In genomic region chrX:2391869-2392606, GRCh38 we compare ENCODE assay signal across 10 cellular contexts.
DNase-seq lines count a peak whose midpoint lies in the region; ATAC-seq, FAIRE-seq and TF ChIP-seq lines count a peak whose summit lies in the region.
"Had no signal": no experiment of that assay in that cellular context is flagged by ENCODE, and none has a peak within 500 bp of the region (broad histone marks: within the 10 kb centered on the region; RNA-seq: fewer than 3 reads in every experiment).

No MANE protein-coding gene starts in this region.

- H3K36me3 ChIP-seq in body of pancreas (replicated peaks in 1 of 2; ENCODE audit: insufficient read depth in 1 of 2, low read depth in 2 of 2) = no peaks in the 10 kb centered on the region

- intact Hi-C loops in body of pancreas (cut with DNase I) = no loop called here

- ATAC-seq in A549 (peak; percentile 96 to 99), body of pancreas (peak; percentile 34), GM18519 (IDR thresholded peaks at IDR 0.05; ENCODE audit: low FRiP score, unreplicated experiment) (no peak), GM19023 (IDR thresholded peaks at IDR 0.05; ENCODE audit: unreplicated experiment) (no peak)

- TF ChIP-seq CTCF in A549 (IDR thresholded peaks at IDR 0.05) = peak; percentile 33; the same call in 1 of the 3 replicates
- no peak for TF ChIP-seq CTCF in body of pancreas (IDR thresholded peaks at IDR 0.05)

- peak; percentile 95 to 98 for DNase-seq in A549 (ENCODE audit: low read depth in 1 of 2, low spot score in 1 of 2)
- peak; percentile 65 for DNase-seq in HT-29 (ENCODE audit: low spot score)
- DNase-seq in body of pancreas = peak in 1 of 4 donors; percentile 10
- peak; percentile 66 for DNase-seq in iPS-NIHi11 (ENCODE audit: low spot score)
- no peak for DNase-seq in activated CD4-positive, alpha-beta T cell treated with anti-CD3 and anti-CD28 coated beads for 4 hours
- DNase-seq in activated CD4-positive, CD25-positive, alpha-beta regulatory T cell treated with anti-CD3 and anti-CD28 coated beads, Interleukin-2, amount 50 U/mL, for 72 hours = no peak
- DNase-seq: activated effector memory CD4-positive, alpha-beta T cell treated with Interleukin-2 at 50 U/mL for 16 hours; MV-4-11 had no signal

- TF ChIP-seq POLR2A in A549 (IDR thresholded peaks at IDR 0.05; ENCODE audit: low read length) (no peak), body of pancreas (IDR thresholded peaks at IDR 0.05) (no peak)

- H3K4me3 ChIP-seq in A549 (peak overlapping the region; percentile 27; the same call in 2 of the 3 replicates), body of pancreas (no peak overlapping the region)

- H3K4me1 ChIP-seq in A549 (peaks cover 22% of the 10 kb centered on the region; the same call in 2 of the 3 replicates), body of pancreas (peaks cover 17% of the 10 kb centered on the region)

- H3K9me3 ChIP-seq in A549 (peaks cover 7% of the 10 kb centered on the region; the same call in 1 of the 3 replicates), body of pancreas (no peaks in the 10 kb centered on the region)

- 7% methylated on average over 15 of the region's 15 CpGs for WGBS in A549 (ENCODE audit: missing lambda C conversion rate)
- 77 to 85% methylated on average over 15 of the region's 15 CpGs for WGBS in body of pancreas, 2 donors

- peak; percentile 48 to 66 for TF ChIP-seq RAD21 in A549 (conservative IDR thresholded peaks at IDR 0.05 in 1 of 2, IDR thresholded peaks at IDR 0.05 in 1 of 2)

- CTCF ChIA-PET in A549 (lab: Yijun Ruan, JAX) = no interaction called here

- H3K4me2 ChIP-seq in A549 = peak overlapping the region; percentile 82

- TF ChIP-seq EP300 in A549 (IDR thresholded peaks at IDR 0.05) = peak in 1 of 2 experiments; percentile 68; a peak in 3 of 5 replicates

- POLR2A ChIA-PET in A549 (lab: Yijun Ruan, JAX) = no interaction called here

- peak overlapping the region; percentile 77 to 94 for H3K27ac ChIP-seq in A549
- H3K27ac ChIP-seq in body of pancreas = no peak overlapping the region

- no peaks in the 10 kb centered on the region for H3K27me3 ChIP-seq in body of pancreas

- peak; percentile 96 for FAIRE-seq in A549 (lab: Jason Lieb, UNC)

TF ChIP-seq in A549, 52 proteins besides CTCF, POLR2A, EP300 and RAD21 (continues in another document):
- TF ChIP-seq, protein P1, sequence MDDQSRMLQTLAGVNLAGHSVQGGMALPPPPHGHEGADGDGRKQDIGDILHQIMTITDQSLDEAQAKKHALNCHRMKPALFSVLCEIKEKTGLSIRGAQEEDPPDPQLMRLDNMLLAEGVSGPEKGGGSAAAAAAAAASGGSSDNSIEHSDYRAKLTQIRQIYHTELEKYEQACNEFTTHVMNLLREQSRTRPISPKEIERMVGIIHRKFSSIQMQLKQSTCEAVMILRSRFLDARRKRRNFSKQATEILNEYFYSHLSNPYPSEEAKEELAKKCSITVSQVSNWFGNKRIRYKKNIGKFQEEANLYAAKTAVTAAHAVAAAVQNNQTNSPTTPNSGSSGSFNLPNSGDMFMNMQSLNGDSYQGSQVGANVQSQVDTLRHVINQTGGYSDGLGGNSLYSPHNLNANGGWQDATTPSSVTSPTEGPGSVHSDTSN (IDR thresholded peaks at IDR 0.05) = no peak
- TF ChIP-seq CEBPB (IDR thresholded peaks at IDR 0.05) (peak; percentile 91 to 98), TFCP2L1 (CRISPR knock-in tag; IDR thresholded peaks at IDR 0.05) (no peak), HDAC2 (IDR thresholded peaks at IDR 0.05) (no peak), JUN (IDR thresholded peaks at IDR 0.05) (peak; percentile 83 to 87; a peak in 4 of 5 replicates), NPAS2 (CRISPR knock-in tag; IDR thresholded peaks at IDR 0.05; ENCODE audit: borderline replicate concordance) (no peak), RNF2 (IDR thresholded peaks at IDR 0.05; ENCODE audit: borderline replicate concordance, low read depth) (no peak), RCOR1 (IDR thresholded peaks at IDR 0.05; ENCODE audit: low read depth, low read length) (0 out of 2 replicates have a peak, but pooled peaks have one; percentile 48), RARB (CRISPR knock-in tag; IDR thresholded peaks at IDR 0.05) (no peak), GATA3 (IDR thresholded peaks at IDR 0.05; ENCODE audit: borderline replicate concordance) (peak; percentile 66; the same call in 1 of the 2 replicates), HOXA7 (CRISPR knock-in tag; IDR thresholded peaks at IDR 0.05) (no peak), ZFP36 (IDR thresholded peaks at IDR 0.05; ENCODE audit: borderline replicate concordance, partially characterized antibody) (no peak), KDM5A (IDR thresholded peaks at IDR 0.05) (no peak), ZNF302 (CRISPR knock-in tag; IDR thresholded peaks at IDR 0.05) (no peak), MAZ (IDR thresholded peaks at IDR 0.05; ENCODE audit: borderline replicate concordance, low read depth, low read length) (no peak), MAX (IDR thresholded peaks at IDR 0.05) (peak; percentile 94), CHD4 (IDR thresholded peaks at IDR 0.05; ENCODE audit: borderline replicate concordance) (no peak), KDM1A (IDR thresholded peaks at IDR 0.05; ENCODE audit: low read depth) (no peak), ESRRA (IDR thresholded peaks at IDR 0.05; ENCODE audit: borderline replicate concordance, low read length) (no peak), CBX2 (IDR thresholded peaks at IDR 0.05; ENCODE audit: borderline replicate concordance, low read depth) (no peak), HMGXB4 (CRISPR knock-in tag; IDR thresholded peaks at IDR 0.05; ENCODE audit: borderline replicate concordance) (no peak), JUNB (IDR thresholded peaks at IDR 0.05) (peak; percentile 71), FOXS1 (CRISPR knock-in tag; IDR thresholded peaks at IDR 0.05) (no peak), MAFK (IDR thresholded peaks at IDR 0.05; ENCODE audit: partially characterized antibody) (peak; percentile 100), HOXB13 (CRISPR knock-in tag; IDR thresholded peaks at IDR 0.05; ENCODE audit: low read depth) (no peak), FOSB (CRISPR knock-in tag; IDR thresholded peaks at IDR 0.05) (no peak), NFE2L2 (conservative IDR thresholded peaks at IDR 0.05; ENCODE audit: low read length) (peak; percentile 99)
- TF ChIP-seq, protein P2, sequence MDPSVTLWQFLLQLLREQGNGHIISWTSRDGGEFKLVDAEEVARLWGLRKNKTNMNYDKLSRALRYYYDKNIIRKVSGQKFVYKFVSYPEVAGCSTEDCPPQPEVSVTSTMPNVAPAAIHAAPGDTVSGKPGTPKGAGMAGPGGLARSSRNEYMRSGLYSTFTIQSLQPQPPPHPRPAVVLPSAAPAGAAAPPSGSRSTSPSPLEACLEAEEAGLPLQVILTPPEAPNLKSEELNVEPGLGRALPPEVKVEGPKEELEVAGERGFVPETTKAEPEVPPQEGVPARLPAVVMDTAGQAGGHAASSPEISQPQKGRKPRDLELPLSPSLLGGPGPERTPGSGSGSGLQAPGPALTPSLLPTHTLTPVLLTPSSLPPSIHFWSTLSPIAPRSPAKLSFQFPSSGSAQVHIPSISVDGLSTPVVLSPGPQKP (IDR thresholded peaks at IDR 0.05; ENCODE audit: low read depth, low read length) = no peak
- TF ChIP-seq, protein P3, sequence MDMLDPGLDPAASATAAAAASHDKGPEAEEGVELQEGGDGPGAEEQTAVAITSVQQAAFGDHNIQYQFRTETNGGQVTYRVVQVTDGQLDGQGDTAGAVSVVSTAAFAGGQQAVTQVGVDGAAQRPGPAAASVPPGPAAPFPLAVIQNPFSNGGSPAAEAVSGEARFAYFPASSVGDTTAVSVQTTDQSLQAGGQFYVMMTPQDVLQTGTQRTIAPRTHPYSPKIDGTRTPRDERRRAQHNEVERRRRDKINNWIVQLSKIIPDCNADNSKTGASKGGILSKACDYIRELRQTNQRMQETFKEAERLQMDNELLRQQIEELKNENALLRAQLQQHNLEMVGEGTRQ (IDR thresholded peaks at IDR 0.05) = no peak

Comparison
In these comparisons a context has a peak if more than half of its experiments do, and no peak if none do; other contexts are left out.
1. ATAC-seq: peak in A549 (2 of 2) and body of pancreas (single experiment); none in GM18519 (single experiment) and GM19023 (single experiment).
2. DNase-seq: peak in A549 (2 of 2), HT-29 (single experiment) and iPS-NIHi11 (single experiment); none in activated CD4-positive, alpha-beta T cell treated with anti-CD3 and anti-CD28 coated beads for 4 hours (0 of 2) and activated CD4-positive, CD25-positive, alpha-beta regulatory T cell treated with anti-CD3 and anti-CD28 coated beads, Interleukin-2, amount 50 U/mL, for 72 hours (single experiment).
3. H3K27ac ChIP-seq: peak in A549 (2 of 2); none in body of pancreas (0 of 4).